ENCODE assay signal across 8 cellular contexts in genomic region chr12:123601602-123602489, GRCh38. TPM values are rescaled to one million over a fixed set of nuclear protein-coding genes. Genes with fewer than 3 reads are reported as not detected.
DNase-seq lines count a peak whose midpoint lies in the region; ATAC-seq lines count a peak whose summit lies in the region.

DDX55 (plus strand) TSS chr12:123602099; CDS start chr12:123602149, 50 bp downstream.

- DNase-seq in CD8-positive, alpha-beta memory T cell, result peak; percentile 79 to 88 (median 83)
- peak; percentile 71 to 89 for DNase-seq in NOMO-1 (lab: John Stamatoyannopoulos, UW; ENCODE audit: unreplicated experiment in 2 of 2)
- DNase-seq in activated CD8-positive, alpha-beta memory T cell treated with anti-CD3 and anti-CD28 coated beads, Interleukin-2, amount 10 ng/mL, durations not matched to agents 7 days and 5 days, result peak; percentile 90
- peak; percentile 87 for DNase-seq in midbrain (lab: John Stamatoyannopoulos, UW)
- peak; percentile 68 to 75 for DNase-seq in stimulated activated CD8-positive, alpha-beta memory T cell treated with anti-CD3 and anti-CD28 coated beads, Interleukin-2, amount 100 ng/mL, for 1 hour (ENCODE audit: low read depth in 2 of 2)

- ATAC-seq in GM19397 (IDR thresholded peaks at IDR 0.05; ENCODE audit: unreplicated experiment), result peak; percentile 97
- peak; percentile 80 for ATAC-seq in HG03565 (IDR thresholded peaks at IDR 0.05; ENCODE audit: unreplicated experiment)
- peak; percentile 95 for ATAC-seq in activated CD8-positive, alpha-beta memory T cell treated with anti-CD3 and anti-CD28 coated beads, Interleukin-2, amount 10 ng/mL, durations not matched to agents 7 days and 5 days

- H3K4me3 Mint-ChIP-seq in CD8-positive, alpha-beta memory T cell, result peak within 1 kb of the TSS; percentile 89 to 99 (median 93)
- peak within 1 kb of the TSS; percentile 92 for H3K4me3 Mint-ChIP-seq in activated CD8-positive, alpha-beta memory T cell treated with anti-CD3 and anti-CD28 coated beads, Interleukin-2, amount 10 ng/mL, durations not matched to agents 7 days and 5 days

- in situ Hi-C loops in endometrial microvascular endothelial cells (cut with HindIII; ENCODE audit: inconsistent ontology term, low pct_unique_long_range_greater_than_20kb, low sequenced_read_pairs), result no loop called here

- peaks cover 25 to 44% (median 34%) of the 10 kb centered on the region in 3 donors for H3K4me1 Mint-ChIP-seq in CD8-positive, alpha-beta memory T cell
- peaks cover 38% of the 10 kb centered on the region for H3K4me1 Mint-ChIP-seq in activated CD8-positive, alpha-beta memory T cell treated with anti-CD3 and anti-CD28 coated beads, Interleukin-2, amount 10 ng/mL, durations not matched to agents 7 days and 5 days

- no peaks in the 10 kb centered on the region for H3K9me3 ChIP-seq in CD8-positive, alpha-beta memory T cell (ENCODE audit: low read length)

- peaks cover 2 to 56% (median 6%) of the 10 kb centered on the region in 3 donors for H3K36me3 Mint-ChIP-seq in CD8-positive, alpha-beta memory T cell
- H3K36me3 Mint-ChIP-seq in activated CD8-positive, alpha-beta memory T cell treated with anti-CD3 and anti-CD28 coated beads, Interleukin-2, amount 10 ng/mL, durations not matched to agents 7 days and 5 days, result peaks cover 38% of the 10 kb centered on the region

- H3K4me3 ChIP-seq in CD8-positive, alpha-beta memory T cell (ENCODE audit: low read length), result peak within 1 kb of the TSS; percentile 99

- no peaks in the 10 kb centered on the region for H3K27me3 Mint-ChIP-seq in CD8-positive, alpha-beta memory T cell
- H3K27me3 Mint-ChIP-seq in activated CD8-positive, alpha-beta memory T cell treated with anti-CD3 and anti-CD28 coated beads, Interleukin-2, amount 10 ng/mL, durations not matched to agents 7 days and 5 days, result no peaks in the 10 kb centered on the region

- peak within 1 kb of the TSS; percentile 86 for H3K27ac ChIP-seq in CD8-positive, alpha-beta memory T cell (ENCODE audit: low read depth, low read length)

- POLR2A ChIA-PET in CD8-positive, alpha-beta memory T cell (lab: Charles Lee), result interaction anchor here (0.6 to 1.7 kb wide), 8 partner anchors 9 to 620 kb away, joined by 3 to 8 read pairs (median 3); partner anchors contain the start of genes ATP6V0A2, MPHOSPH9, MTRFR and SNRNP35

- peak within 1 kb of the TSS; percentile 55 to 97 (median 94) for H3K27ac Mint-ChIP-seq in CD8-positive, alpha-beta memory T cell
- peak within 1 kb of the TSS; percentile 87 for H3K27ac Mint-ChIP-seq in activated CD8-positive, alpha-beta memory T cell treated with anti-CD3 and anti-CD28 coated beads, Interleukin-2, amount 10 ng/mL, durations not matched to agents 7 days and 5 days

- CTCF ChIA-PET in CD8-positive, alpha-beta memory T cell (lab: Charles Lee), result interaction anchor here (0.7 to 2.1 kb wide), 5 partner anchors 9 to 218 kb away, joined by 3 to 8 read pairs (median 4); partner anchors contain the start of genes KMT5A and TMED2
- CTCF ChIA-PET in activated CD8-positive, alpha-beta memory T cell treated with anti-CD3 and anti-CD28 coated beads, Interleukin-2, amount 10 ng/mL, durations not matched to agents 7 days and 5 days (lab: Charles Lee), result interaction anchor here (0.6 to 2.3 kb wide), 12 partner anchors 11 to 379 kb away, joined by 3 to 8 read pairs (median 4); partner anchors contain the start of genes KMT5A and SBNO1

- no peaks in the 10 kb centered on the region for H3K27me3 ChIP-seq in CD8-positive, alpha-beta memory T cell (ENCODE audit: insufficient read depth, low read length, poor library complexity, severe bottlenecking)

- no peaks in the 10 kb centered on the region for H3K9me3 Mint-ChIP-seq in CD8-positive, alpha-beta memory T cell
- no peaks in the 10 kb centered on the region for H3K9me3 Mint-ChIP-seq in activated CD8-positive, alpha-beta memory T cell treated with anti-CD3 and anti-CD28 coated beads, Interleukin-2, amount 10 ng/mL, durations not matched to agents 7 days and 5 days (ENCODE audit: low read depth)

- peaks cover 23% of the 10 kb centered on the region for H3K36me3 ChIP-seq in CD8-positive, alpha-beta memory T cell (ENCODE audit: insufficient read depth, low read length)

- H3K4me1 ChIP-seq in CD8-positive, alpha-beta memory T cell (ENCODE audit: insufficient read depth, low read length), result peaks cover 9% of the 10 kb centered on the region

RNA-seq across cellular contexts. Expression of gene DDX55, which starts in this region (rescaled TPM):
- total RNA-seq in CD8-positive, alpha-beta memory T cell, result 10 to 100 TPM; 46.2 to 53.4 TPM
- polyA plus RNA-seq in CD8-positive, alpha-beta memory T cell, result 21.1 TPM
- total RNA-seq in activated CD8-positive, alpha-beta memory T cell treated with anti-CD3 and anti-CD28 coated beads, Interleukin-2, amount 10 ng/mL, durations not matched to agents 7 days and 5 days, result 10 to 100 TPM; 46.8 to 51.0 TPM
- total RNA-seq in endometrial microvascular endothelial cells (ENCODE audit: inconsistent ontology term), result 15.2 TPM

Comparison
In these comparisons a context has a peak if more than half of its experiments do, and no peak if none do; other contexts are left out.
1. Peak in every context shown above with its lines: DNase-seq, ATAC-seq, H3K4me3 ChIP-seq and H3K27ac ChIP-seq.